In the genomic region with DNA sequence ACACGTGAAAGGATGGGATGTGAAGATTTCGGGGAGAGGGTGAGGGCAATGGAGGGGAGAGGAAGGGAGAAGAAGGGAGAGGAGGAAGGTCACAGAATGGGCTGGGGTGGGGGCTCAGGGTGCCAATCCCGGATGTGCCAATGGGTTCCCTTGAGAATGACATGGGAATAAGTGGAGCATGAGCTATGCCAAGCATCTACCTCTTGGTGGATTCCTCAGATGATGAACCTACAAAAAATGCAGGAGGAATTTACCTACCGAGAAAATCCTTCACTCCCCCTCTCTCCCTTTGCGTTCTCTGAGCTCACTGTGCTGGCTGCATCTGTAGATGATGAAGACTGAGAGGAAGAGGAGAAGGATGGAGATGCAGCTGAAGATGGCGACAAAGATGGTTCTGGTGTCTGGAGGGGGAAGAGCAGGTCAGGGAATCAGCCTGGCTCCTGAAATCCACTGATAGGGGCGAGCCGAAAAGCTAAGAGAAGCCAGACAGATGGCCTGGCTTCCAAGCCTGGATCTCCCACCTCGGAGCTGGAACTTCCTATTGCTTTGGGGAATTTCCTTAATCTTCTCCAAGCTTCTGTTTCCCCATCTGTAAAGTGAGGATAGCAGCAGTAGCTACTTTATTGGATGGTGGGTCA, we compare ENCODE assay signal across 32 cellular contexts. TPM values are rescaled to one million over a fixed set of nuclear protein-coding genes. Genes with fewer than 3 reads are reported as not detected.
DNase-seq lines count a peak whose midpoint lies in the region; ATAC-seq and TF ChIP-seq lines count a peak whose summit lies in the region.
"Had no signal": no experiment of that assay in that cellular context is flagged by ENCODE, and none has a peak within 500 bp of the region (broad histone marks: within the 10 kb centered on the region; RNA-seq: fewer than 3 reads in every experiment).

No MANE protein-coding gene starts in this region.

- H3K4me1 Mint-ChIP-seq in GM23338 (peaks cover 19% of the 10 kb centered on the region), neural progenitor cell (no peaks in the 10 kb centered on the region)
- H3K4me1 Mint-ChIP-seq: activated naive CD8-positive, alpha-beta T cell treated with anti-CD3 and anti-CD28 coated beads, Interleukin-2, amount 50 U/mL, for 24 hours; brain; stimulated activated naive B cell treated with anti-CD40 and anti-IgM and Interleukin-4, amounts not matched to agents 10 μg/mL and 1 μg/mL and 100 μg/mL, for 72 hours had no signal

- H3K9ac ChIP-seq in HUES64 (ENCODE audit: low read depth, low read length) (no peak overlapping the region), neural progenitor cell (no peak overlapping the region)

- 0 out of 2 replicates have a peak, but pooled peaks cover 5% of the 10 kb centered on the region for H3F3A ChIP-seq in GM23338 (replicated peaks; ENCODE audit: low read depth)
- no peaks in the 10 kb centered on the region for H3F3A ChIP-seq in neural progenitor cell (ENCODE audit: low read depth)

- TF ChIP-seq POLR2A in erythroblast (IDR thresholded peaks at IDR 0.05; ENCODE audit: low read length): no peak

- H3K4me1 ChIP-seq in GM23338 (ENCODE audit: insufficient read depth) (peaks cover 8% of the 10 kb centered on the region; the same call in 1 of the 2 replicates), HUES64 (ENCODE audit: insufficient read depth, low read length) (peaks cover 9% of the 10 kb centered on the region; the same call in 1 of the 2 replicates), neural progenitor cell (no peaks in the 10 kb centered on the region)

- WGBS in HUES64: 65% methylated on average over 8 of the region's 9 CpGs

- H3K27ac ChIP-seq in GM23338 (ENCODE audit: low read depth) (peak overlapping the region; percentile 81; the same call in 1 of the 2 replicates), HUES64 (ENCODE audit: low read depth, low read length) (0 out of 2 replicates have a peak overlapping the region, but pooled peaks have one; percentile 20), neural progenitor cell (no peak overlapping the region)

- H2AFZ ChIP-seq in GM23338 (peak overlapping the region; percentile 88), neural progenitor cell (replicated peaks) (peak overlapping the region; percentile 82)

- no peaks in the 10 kb centered on the region for H3K9me2 ChIP-seq in GM23338 (ENCODE audit: insufficient read depth)

- H3K36me3 Mint-ChIP-seq in GM23338 (ENCODE audit: low read depth): no peaks in the 10 kb centered on the region
- no peaks in the 10 kb centered on the region for H3K36me3 Mint-ChIP-seq in neural progenitor cell
- H3K36me3 Mint-ChIP-seq: brain; CD8-positive, alpha-beta T cell had no signal

- H3K9me3 ChIP-seq in HUES64 (ENCODE audit: insufficient read depth, low read depth, low read length) (no peaks in the 10 kb centered on the region), neural progenitor cell (ENCODE audit: low read depth) (no peaks in the 10 kb centered on the region)

- H3K36me3 ChIP-seq in GM23338 (ENCODE audit: insufficient read depth): no peaks in the 10 kb centered on the region
- no peaks in the 10 kb centered on the region for H3K36me3 ChIP-seq in HUES64 (ENCODE audit: insufficient read depth, low read length)
- H3K36me3 ChIP-seq in neural progenitor cell: no peaks in the 10 kb centered on the region

- H4K20me1 ChIP-seq in GM23338 (replicated peaks; ENCODE audit: insufficient read depth): no peaks in the 10 kb centered on the region
- no peaks in the 10 kb centered on the region for H4K20me1 ChIP-seq in neural progenitor cell (ENCODE audit: low read depth)

- H3K4me2 ChIP-seq in GM23338 (no peak overlapping the region), neural progenitor cell (no peak overlapping the region)
- H3K4me2 ChIP-seq: smooth muscle cell had no signal

- TF ChIP-seq CTCF in GM23338 (conservative IDR thresholded peaks at IDR 0.05; ENCODE audit: low read depth in 2 of 2) (no peak), neural progenitor cell (IDR thresholded peaks at IDR 0.05) (no peak)

- H3K27me3 ChIP-seq in GM23338 (ENCODE audit: insufficient read depth): peaks cover 9% of the 10 kb centered on the region; the same call in 1 of the 2 replicates
- H3K27me3 ChIP-seq in HUES64 (ENCODE audit: insufficient read depth, low read length): peaks cover 5% of the 10 kb centered on the region; the same call in 1 of the 2 replicates
- peaks cover 19% of the 10 kb centered on the region for H3K27me3 ChIP-seq in neural progenitor cell

- H3K27me3 Mint-ChIP-seq in GM23338 (ENCODE audit: insufficient read depth, low read depth, poor library complexity) (peaks cover 14% of the 10 kb centered on the region), neural progenitor cell (ENCODE audit: insufficient read depth, low read depth) (peaks cover 2% of the 10 kb centered on the region)

- H3K79me2 ChIP-seq in GM23338 (replicated peaks; ENCODE audit: insufficient read depth) (no peaks in the 10 kb centered on the region), neural progenitor cell (ENCODE audit: low read depth) (no peaks in the 10 kb centered on the region)

- H3K9me3 Mint-ChIP-seq in GM23338: 0 out of 3 replicates have a peak, but pooled peaks cover 3% of the 10 kb centered on the region
- peaks cover 3% of the 10 kb centered on the region for H3K9me3 Mint-ChIP-seq in neural progenitor cell
- H3K9me3 Mint-ChIP-seq: activated CD8-positive, alpha-beta T cell treated with anti-CD3 and anti-CD28 coated beads for 36 hours; activated naive CD8-positive, alpha-beta T cell treated with anti-CD3 and anti-CD28 coated beads, Interleukin-2, amount 50 U/mL, for 24 hours; CD8-positive, alpha-beta T cell had no signal

- H3K4me3 Mint-ChIP-seq in GM23338: no peak overlapping the region
- no peak overlapping the region for H3K4me3 Mint-ChIP-seq in neural progenitor cell
- H3K4me3 Mint-ChIP-seq: activated CD8-positive, alpha-beta T cell treated with anti-CD3 and anti-CD28 coated beads for 36 hours; activated naive CD8-positive, alpha-beta T cell treated with anti-CD3 and anti-CD28 coated beads, Interleukin-2, amount 50 U/mL, for 24 hours; brain; CD8-positive, alpha-beta T cell; stimulated activated naive B cell treated with anti-CD40 and anti-IgM and Interleukin-4, amounts not matched to agents 10 μg/mL and 1 μg/mL and 100 μg/mL, for 72 hours had no signal

- H3K4me3 ChIP-seq in GM23338: no peak overlapping the region
- no peak overlapping the region for H3K4me3 ChIP-seq in HUES64 (ENCODE audit: low read length)
- H3K4me3 ChIP-seq in neural progenitor cell: no peak overlapping the region
- H3K4me3 ChIP-seq: smooth muscle cell had no signal

- no peak overlapping the region for H3K27ac Mint-ChIP-seq in GM23338
- no peak overlapping the region for H3K27ac Mint-ChIP-seq in neural progenitor cell
- H3K27ac Mint-ChIP-seq: activated CD8-positive, alpha-beta T cell treated with anti-CD3 and anti-CD28 coated beads for 36 hours; activated naive CD8-positive, alpha-beta T cell treated with anti-CD3 and anti-CD28 coated beads, Interleukin-2, amount 50 U/mL, for 24 hours; brain; CD8-positive, alpha-beta T cell; stimulated activated naive B cell treated with anti-CD40 and anti-IgM and Interleukin-4, amounts not matched to agents 10 μg/mL and 1 μg/mL and 100 μg/mL, for 72 hours had no signal

- ATAC-seq in GM23338 (no peak; the same call in 2 of the 3 replicates), GM21619 (IDR thresholded peaks at IDR 0.05; ENCODE audit: unreplicated experiment) (no peak), GM21825 (IDR thresholded peaks at IDR 0.05; ENCODE audit: unreplicated experiment) (no peak)
- ATAC-seq: activated CD8-positive, alpha-beta T cell treated with anti-CD3 and anti-CD28 coated beads for 36 hours; activated naive CD8-positive, alpha-beta T cell treated with anti-CD3 and anti-CD28 coated beads, Interleukin-2, amount 50 U/mL, for 24 hours; CD8-positive, alpha-beta T cell; esophagus mucosa; stimulated activated naive B cell treated with anti-CD40 and anti-IgM and Interleukin-4, amounts not matched to agents 10 μg/mL and 1 μg/mL and 100 μg/mL, for 72 hours had no signal

- DNase-seq in GM23338 (ENCODE audit: low spot score) (peak; percentile 51), astrocyte of the hippocampus (ENCODE audit: low read depth, low spot score) (peak; percentile 23), neural progenitor cell (ENCODE audit: low spot score) (no peak), occipital lobe (lab: John Stamatoyannopoulos, UW) (no peak), erythroblast (lab: John Stamatoyannopoulos, UW) (no peak)
- DNase-seq: activated CD8-positive, alpha-beta T cell treated with anti-CD3 and anti-CD28 coated beads for 36 hours; activated effector memory CD4-positive, alpha-beta T cell treated with anti-CD3 and anti-CD28 coated beads, Interleukin-2, amount 50 U/mL, for 16 hours; activated naive CD8-positive, alpha-beta T cell treated with anti-CD3 and anti-CD28 coated beads, Interleukin-2, amount 50 U/mL, for 24 hours; activated T-cell treated with anti-CD3 and anti-CD28 coated beads for 4 hours; AML-193; CD8-positive, alpha-beta T cell; effector CD8-positive, alpha-beta T cell; HCEC 1CT; NCI-H1092 treated with DMSO at 0.1 percent for 48 hours; NCI-H2081; OCI-M1; stimulated activated CD4-positive, alpha-beta T cell treated with anti-CD3 and anti-CD28 coated beads, Interleukin-2, amount 100 ng/mL, for 48 hours; stimulated activated naive B cell treated with anti-CD40 and anti-IgM and Interleukin-4, amounts not matched to agents 10 μg/mL and 1 μg/mL and 100 μg/mL, for 72 hours had no signal

RNA-seq across cellular contexts. Expression of gene VSTM1, which starts 21.6 kb away (rescaled TPM):
- not detected in 2 replicates for total RNA-seq in GM23338 (2014; rRNA removed; shearing (Covaris generic))
- not detected in 2 replicates for polyA plus RNA-seq in GM23338 (2016; fragmentation: Nextera tagmentation; extraction: Ambion mirVana)
- polyA plus RNA-seq in HUES64 (2013, experiment 1 of 2): not detected
- polyA plus RNA-seq in HUES64 (2013, experiment 2 of 2): 0.63 TPM
- total RNA-seq in neural progenitor cell (ENCODE audit: low replicate concordance) (0.12 TPM in 1 of 2 replicates, not detected in the other), occipital lobe (not detected)
- total RNA-seq: activated CD8-positive, alpha-beta T cell treated with anti-CD3 and anti-CD28 coated beads for 36 hours; CD8-positive, alpha-beta T cell; esophagus mucosa; frontal cortex; HT-29; kidney epithelial cell; LHCN-M2; myocyte; omental fat pad; SK-MEL-5; smooth muscle cell; temporal lobe had no signal
- polyA plus RNA-seq: smooth muscle cell had no signal

RNA-seq across cellular contexts. Expression of gene TARM1, which starts 39.1 kb away (rescaled TPM):
- total RNA-seq in GM23338 (2014; rRNA removed; shearing (Covaris generic)): not detected in 2 replicates
- polyA plus RNA-seq in GM23338 (2016; fragmentation: Nextera tagmentation; extraction: Ambion mirVana): not detected in 2 replicates
- not detected for polyA plus RNA-seq in HUES64 (2013, experiment 1 of 2)
- polyA plus RNA-seq in HUES64 (2013, experiment 2 of 2): not detected
- not detected in 2 replicates for total RNA-seq in neural progenitor cell (ENCODE audit: low replicate concordance)
- total RNA-seq in occipital lobe: not detected
- total RNA-seq: activated CD8-positive, alpha-beta T cell treated with anti-CD3 and anti-CD28 coated beads for 36 hours; CD8-positive, alpha-beta T cell; esophagus mucosa; frontal cortex; HT-29; kidney epithelial cell; LHCN-M2; myocyte; omental fat pad; SK-MEL-5; smooth muscle cell; temporal lobe had no signal
- polyA plus RNA-seq: smooth muscle cell had no signal

RNA-seq across cellular contexts. Expression of gene CACNG6, which starts 50.7 kb away (rescaled TPM):
- 0.23 and 0.38 TPM in 2 replicates for total RNA-seq in GM23338 (2014; rRNA removed; shearing (Covaris generic))
- polyA plus RNA-seq in GM23338 (2016; fragmentation: Nextera tagmentation; extraction: Ambion mirVana): 1.5 and 1.8 TPM in 2 replicates
- polyA plus RNA-seq in HUES64 (2013, experiment 1 of 2): 0.85 TPM
- 1.6 TPM for polyA plus RNA-seq in HUES64 (2013, experiment 2 of 2)
- total RNA-seq in neural progenitor cell (ENCODE audit: low replicate concordance) (1.0 TPM in 1 of 2 replicates, not detected in the other), occipital lobe (0.47 TPM)
- total RNA-seq: activated CD8-positive, alpha-beta T cell treated with anti-CD3 and anti-CD28 coated beads for 36 hours; CD8-positive, alpha-beta T cell; esophagus mucosa; kidney epithelial cell; omental fat pad; SK-MEL-5 had no signal
- polyA plus RNA-seq: smooth muscle cell had no signal

RNA-seq across cellular contexts. Expression of gene OSCAR, which starts 58.5 kb away (rescaled TPM):
- 0.31 TPM in 1 of 2 replicates, not detected in the other for total RNA-seq in GM23338 (2014; rRNA removed; shearing (Covaris generic))
- polyA plus RNA-seq in GM23338 (2016; fragmentation: Nextera tagmentation; extraction: Ambion mirVana): 1.6 and 2.6 TPM in 2 replicates
- polyA plus RNA-seq in HUES64 (2013, experiment 1 of 2): 0.55 TPM
- polyA plus RNA-seq in HUES64 (2013, experiment 2 of 2): 0.63 TPM
- total RNA-seq in neural progenitor cell (ENCODE audit: low replicate concordance) (2.4 TPM in 1 of 2 replicates, not detected in the other), occipital lobe (0.47 TPM)
- total RNA-seq: frontal cortex, HT-29, myocyte, SK-MEL-5, smooth muscle cell, temporal lobe had no signal

Comparison
In these comparisons a context has a peak if more than half of its experiments do, and no peak if none do; other contexts are left out.
1. DNase-seq: peak in GM23338 (single experiment) and astrocyte of the hippocampus (single experiment); none in neural progenitor cell (single experiment), occipital lobe (single experiment) and erythroblast (0 of 2).